In genomic region chr17:3762922-3763776, GRCh38 we compare ENCODE assay signal across 9 cellular contexts. TPM values are rescaled to one million over a fixed set of nuclear protein-coding genes. Genes with fewer than 3 reads are reported as not detected.
DNase-seq lines count a peak whose midpoint lies in the region; ATAC-seq, FAIRE-seq and TF ChIP-seq lines count a peak whose summit lies in the region.
"Had no signal": no experiment of that assay in that cellular context is flagged by ENCODE, and none has a peak within 500 bp of the region (broad histone marks: within the 10 kb centered on the region; RNA-seq: fewer than 3 reads in every experiment).

No MANE protein-coding gene starts in this region.

- intact Hi-C loops in body of pancreas (cut with DNase I), result no loop called here

- DNase-seq in DND-41, result no peak
- DNase-seq in activated naive CD8-positive, alpha-beta T cell treated with anti-CD3 and anti-CD28 coated beads for 36 hours, result peak; percentile 66
- DNase-seq in body of pancreas, result no peak
- DNase-seq in DMS153 treated with DMSO at 0.1 percent for 48 hours (lab: John Stamatoyannopoulos, UW; ENCODE audit: unreplicated experiment), result no peak
- DNase-seq in HTR-8/SVneo (ENCODE audit: insufficient read length, low spot score), result no peak
- no peak for DNase-seq in NCI-H2196 (lab: John Stamatoyannopoulos, UW; ENCODE audit: unreplicated experiment)

- no peak overlapping the region for H3K4me2 ChIP-seq in DND-41 (ENCODE audit: insufficient read depth, low read length)

- no peaks in the 10 kb centered on the region for H3K9me3 ChIP-seq in DND-41 (ENCODE audit: insufficient read depth, low read length, severe bottlenecking)
- peaks cover 0 to 9% (median 0%) of the 10 kb centered on the region in 3 donors for H3K9me3 ChIP-seq in body of pancreas

- 81% methylated on average over 14 of the region's 14 CpGs for WGBS in body of pancreas, 2 donors

- H3K27me3 Mint-ChIP-seq in activated naive CD8-positive, alpha-beta T cell treated with anti-CD3 and anti-CD28 coated beads for 36 hours, result peaks cover 5% of the 10 kb centered on the region

- ATAC-seq in DND-41 (ENCODE audit: insufficient read depth, low read depth) (no peak), GM19025 (IDR thresholded peaks at IDR 0.05; ENCODE audit: low read depth, unreplicated experiment) (peak; percentile 82), HG03432 (IDR thresholded peaks at IDR 0.05; ENCODE audit: unreplicated experiment) (peak; percentile 68), body of pancreas (no peak)

- no peak overlapping the region; a peak in 1 of 4 replicates for H3K4me3 ChIP-seq in DND-41 (ENCODE audit: low read depth in 1 of 2, low read length in 2 of 2)
- H3K4me3 ChIP-seq in body of pancreas, result no peak overlapping the region
- H3K4me3 ChIP-seq: breast epithelium had no signal

- H3K36me3 Mint-ChIP-seq in activated naive CD8-positive, alpha-beta T cell treated with anti-CD3 and anti-CD28 coated beads for 36 hours, result peaks cover 10% of the 10 kb centered on the region

- peak overlapping the region; percentile 98 for H3K27ac ChIP-seq in DND-41 (ENCODE audit: low read length)
- no peak overlapping the region for H3K27ac ChIP-seq in body of pancreas
- H3K27ac ChIP-seq: breast epithelium had no signal

- H4K20me1 ChIP-seq in DND-41 (ENCODE audit: insufficient read depth, low read length), result no peaks in the 10 kb centered on the region

- peak overlapping the region; percentile 86 for H3K27ac Mint-ChIP-seq in activated naive CD8-positive, alpha-beta T cell treated with anti-CD3 and anti-CD28 coated beads for 36 hours

- no peaks in the 10 kb centered on the region for H3K79me2 ChIP-seq in DND-41 (ENCODE audit: insufficient read depth, low read length)

- TF ChIP-seq CTCF in DND-41 (IDR thresholded peaks at IDR 0.05; ENCODE audit: borderline replicate concordance, extremely low read depth, low read length, poor library complexity, severe bottlenecking) (no peak), body of pancreas (IDR thresholded peaks at IDR 0.05) (no peak)

- H2AFZ ChIP-seq in DND-41 (ENCODE audit: low read depth, low read length), result no peak overlapping the region

- no peak for FAIRE-seq in HTR-8/SVneo (lab: Jason Lieb, UNC)

- H3K9me3 Mint-ChIP-seq in activated naive CD8-positive, alpha-beta T cell treated with anti-CD3 and anti-CD28 coated beads for 36 hours, result peaks cover 9% of the 10 kb centered on the region

- peak overlapping the region; percentile 50 for H3K4me3 Mint-ChIP-seq in activated naive CD8-positive, alpha-beta T cell treated with anti-CD3 and anti-CD28 coated beads for 36 hours

- TF ChIP-seq POLR2A in body of pancreas (IDR thresholded peaks at IDR 0.05), result no peak

- peaks cover 54% of the 10 kb centered on the region for H3K4me1 ChIP-seq in DND-41 (ENCODE audit: insufficient read depth, low read length)
- H3K4me1 ChIP-seq in body of pancreas, result no peaks in the 10 kb centered on the region
- H3K4me1 ChIP-seq: breast epithelium had no signal

- peak overlapping the region; percentile 53 for H3K9ac ChIP-seq in DND-41 (ENCODE audit: low read depth, low read length)

- H3K27me3 ChIP-seq in DND-41 (ENCODE audit: insufficient read depth, low read length, poor library complexity), result no peaks in the 10 kb centered on the region
- H3K27me3 ChIP-seq in body of pancreas, result no peaks in the 10 kb centered on the region

- peaks cover 36% of the 10 kb centered on the region for H3K4me1 Mint-ChIP-seq in activated naive CD8-positive, alpha-beta T cell treated with anti-CD3 and anti-CD28 coated beads for 36 hours

- no peaks in the 10 kb centered on the region for H3K36me3 ChIP-seq in DND-41 (ENCODE audit: insufficient read depth, low read length)
- H3K36me3 ChIP-seq in body of pancreas (replicated peaks in 1 of 2; ENCODE audit: insufficient read depth in 1 of 2, low read depth in 2 of 2), result no peaks in the 10 kb centered on the region
- H3K36me3 ChIP-seq: breast epithelium had no signal

RNA-seq across cellular contexts. Expression of gene ITGAE, which starts 37.8 kb away (rescaled TPM):
- 10 to 100 TPM; 24.9 to 29.8 TPM for total RNA-seq in activated naive CD8-positive, alpha-beta T cell treated with anti-CD3 and anti-CD28 coated beads for 36 hours
- total RNA-seq in body of pancreas, result 10 to 100 TPM in 1 of 2 donors, 1 to 10 TPM in 1; 9.1 to 12.9 TPM

RNA-seq across cellular contexts. Expression of gene HASPIN, which starts 39.4 kb away (rescaled TPM):
- 10 to 100 TPM; 23.8 to 24.6 TPM for total RNA-seq in activated naive CD8-positive, alpha-beta T cell treated with anti-CD3 and anti-CD28 coated beads for 36 hours
- total RNA-seq in body of pancreas, result not detected

Comparison
In these comparisons a context has a peak if more than half of its experiments do, and no peak if none do; other contexts are left out.
1. ATAC-seq: peak in GM19025 (single experiment) and HG03432 (single experiment); none in DND-41 (single experiment) and body of pancreas (single experiment).
2. RNA of gene HASPIN, which starts 39.4 kb away (total RNA-seq): 23.8 to 24.6 TPM in activated naive CD8-positive, alpha-beta T cell treated with anti-CD3 and anti-CD28 coated beads for 36 hours; not detected in body of pancreas; every median in the first group is over 10 times any median in the second.